8 cellular contexts compared by ENCODE assay signal in genomic region chr19:5131031-5131865, GRCh38.
DNase-seq lines count a peak whose midpoint lies in the region; ATAC-seq and TF ChIP-seq lines count a peak whose summit lies in the region.

No MANE protein-coding gene starts in this region.

- DNase-seq in HuH-7.5 (ENCODE audit: low spot score) = no peak
- DNase-seq in NCI-H446 treated with DMSO at 0.1 percent for 48 hours (lab: John Stamatoyannopoulos, UW) = no peak
- no peak for DNase-seq in NCI-H1092 treated with DMSO at 0.1 percent for 48 hours (lab: John Stamatoyannopoulos, UW)
- DNase-seq in NK-92 (lab: John Stamatoyannopoulos, UW; ENCODE audit: unreplicated experiment) = no peak

- H3K36me3 Mint-ChIP-seq in brain = peaks cover 13% of the 10 kb centered on the region

- peaks cover 42% of the 10 kb centered on the region for H3K4me1 Mint-ChIP-seq in brain

- H3K27ac ChIP-seq in C4-2B = peak overlapping the region; percentile 69

- H3K27me3 Mint-ChIP-seq in brain = peaks cover 3% of the 10 kb centered on the region

- peak; percentile 29 for ATAC-seq in HG03378 (IDR thresholded peaks at IDR 0.05; ENCODE audit: unreplicated experiment)

- peak overlapping the region in 4 of 5 experiments; percentile 73 to 96 (median 90) for H3K27ac Mint-ChIP-seq in brain

- no peak overlapping the region for H3K4me3 Mint-ChIP-seq in brain

- no peaks in the 10 kb centered on the region for H3K9me3 Mint-ChIP-seq in brain

- peak; percentile 50 for TF ChIP-seq POLR2A in GM19193 (IDR thresholded peaks at IDR 0.05; ENCODE audit: extremely low read depth, insufficient read depth, insufficient read length)

- TF ChIP-seq CTCF in C4-2B (conservative IDR thresholded peaks at IDR 0.05) = no peak
- TF ChIP-seq CTCF in brain (conservative IDR thresholded peaks at IDR 0.05) = no peak
